Comparison of ENCODE assay signal across 8 cellular contexts in the genomic region with DNA sequence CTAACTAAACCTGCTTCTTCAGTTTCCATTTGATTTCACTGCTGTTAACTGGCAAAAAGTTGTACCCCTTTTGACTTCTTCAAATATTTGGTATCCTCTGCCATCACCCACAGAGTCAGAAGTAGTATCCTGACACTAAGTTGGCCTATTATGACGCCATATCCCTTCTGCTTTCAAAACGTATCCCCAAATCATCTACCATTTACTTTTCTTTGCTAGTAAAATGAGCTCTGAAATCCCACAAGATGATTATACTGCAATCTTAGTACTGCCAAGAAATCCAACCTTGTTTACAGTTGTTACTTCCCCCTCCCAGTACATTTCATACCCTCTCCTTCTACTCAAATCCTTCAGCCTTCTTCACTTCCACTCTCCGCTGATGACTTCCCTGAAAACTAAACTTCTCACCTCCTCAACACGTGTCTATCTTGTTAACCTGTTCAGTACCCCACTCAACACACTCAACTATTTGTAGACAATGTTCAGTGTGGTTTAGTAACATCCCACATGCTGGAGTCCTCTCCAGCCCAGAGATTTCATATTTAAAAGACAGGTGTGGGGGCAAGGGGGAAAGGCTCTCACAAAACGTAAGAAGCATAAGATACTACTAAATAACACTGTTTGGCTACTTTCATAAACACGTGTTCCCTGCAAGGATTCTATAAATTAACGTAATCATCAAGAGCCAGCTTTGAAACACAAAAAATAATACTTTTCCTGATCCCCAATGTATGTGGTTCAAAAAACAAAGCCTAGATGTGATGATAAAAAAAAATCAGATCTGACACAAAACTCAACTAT. TPM values are rescaled to one million over a fixed set of nuclear protein-coding genes. Genes with fewer than 3 reads are reported as not detected.
DNase-seq lines count a peak whose midpoint lies in the region; ATAC-seq and TF ChIP-seq lines count a peak whose summit lies in the region.

No MANE protein-coding gene starts in this region.

- H3K4me3 Mint-ChIP-seq in activated T-cell treated with anti-CD3 and anti-CD28 coated beads, Interleukin-2, amount 50 U/mL, for 72 hours, result peak overlapping the region; percentile 89 to 93
- peak overlapping the region; percentile 75 for H3K4me3 Mint-ChIP-seq in WTC11

- H3K36me3 ChIP-seq in iPS-15b (ENCODE audit: control insufficient read depth, insufficient read depth, low read length) (no peaks in the 10 kb centered on the region), smooth muscle cell (ENCODE audit: low read depth) (no peaks in the 10 kb centered on the region)

- ATAC-seq in activated T-cell treated with anti-CD3 and anti-CD28 coated beads, Interleukin-2, amount 50 U/mL, for 72 hours (replicated peaks in 1 of 2), result peak in 1 of 2 donors; percentile 0
- no peak for ATAC-seq in WTC11
- no peak for ATAC-seq in HG03175 (IDR thresholded peaks at IDR 0.05; ENCODE audit: unreplicated experiment)
- ATAC-seq in HG03108 (IDR thresholded peaks at IDR 0.05; ENCODE audit: unreplicated experiment), result no peak

- H3K9ac ChIP-seq in iPS-15b (ENCODE audit: low read depth, low read length) (peak overlapping the region; percentile 87), smooth muscle cell (ENCODE audit: low read depth) (peak overlapping the region; percentile 98)

- H3K4me1 ChIP-seq in iPS-15b (ENCODE audit: control insufficient read depth, insufficient read depth, low read length) (peaks cover 8% of the 10 kb centered on the region), smooth muscle cell (ENCODE audit: low read depth) (peaks cover 26% of the 10 kb centered on the region)

- peak overlapping the region; percentile 80 for H3K4me3 ChIP-seq in iPS-15b (ENCODE audit: low read depth, low read length)
- peak overlapping the region; percentile 90 for H3K4me3 ChIP-seq in smooth muscle cell

- H3K4me2 ChIP-seq in smooth muscle cell, result peak overlapping the region; percentile 96

- H3K79me2 ChIP-seq in smooth muscle cell (ENCODE audit: low read depth), result peaks cover 41% of the 10 kb centered on the region

- POLR2A ChIA-PET in WTC11 (lab: Charles Lee), result interaction anchor here (1.4 to 1.5 kb wide), 2 partner anchors 166 to 329 kb away, joined by 4 to 5 read pairs; a partner anchor contains a TSS

- H3K27ac Mint-ChIP-seq in activated T-cell treated with anti-CD3 and anti-CD28 coated beads, Interleukin-2, amount 50 U/mL, for 72 hours, result peak overlapping the region; percentile 93
- H3K27ac Mint-ChIP-seq in WTC11, result peak overlapping the region; percentile 12; the same call in 1 of the 2 replicates

- WGBS in smooth muscle cell (ENCODE audit: low lambda C conversion rate), result 8% methylated on average over 7 of the region's 7 CpGs

- peaks cover 40% of the 10 kb centered on the region for H3K4me1 Mint-ChIP-seq in activated T-cell treated with anti-CD3 and anti-CD28 coated beads, Interleukin-2, amount 50 U/mL, for 72 hours (ENCODE audit: low read depth)
- H3K4me1 Mint-ChIP-seq in WTC11, result peaks cover 39% of the 10 kb centered on the region

- peak overlapping the region; percentile 83 for H2AFZ ChIP-seq in smooth muscle cell (ENCODE audit: low read depth)

- peaks cover 11% of the 10 kb centered on the region for H4K20me1 ChIP-seq in smooth muscle cell (ENCODE audit: low read depth)

- peaks cover 4% of the 10 kb centered on the region for H3F3A ChIP-seq in smooth muscle cell (ENCODE audit: low read depth)

- TF ChIP-seq CTCF in WTC11 (IDR thresholded peaks at IDR 0.05) (no peak), smooth muscle cell (IDR thresholded peaks at IDR 0.05; ENCODE audit: borderline replicate concordance, insufficient read depth, poor library complexity, severe bottlenecking) (no peak)

- H3K9me3 ChIP-seq in iPS-15b (ENCODE audit: control insufficient read depth, insufficient read depth, low read length) (no peaks in the 10 kb centered on the region), smooth muscle cell (replicated peaks; ENCODE audit: low read depth) (no peaks in the 10 kb centered on the region)

- CTCF ChIA-PET in WTC11 (lab: Charles Lee), result interaction anchor here (1.5 kb wide), 1 partner anchor 167 kb away, joined by 5 read pairs; a partner anchor contains a TSS

- peaks cover 12 to 20% of the 10 kb centered on the region in 2 donors for H3K36me3 Mint-ChIP-seq in activated T-cell treated with anti-CD3 and anti-CD28 coated beads, Interleukin-2, amount 50 U/mL, for 72 hours (ENCODE audit: insufficient read depth in 2 of 2)
- peaks cover 26% of the 10 kb centered on the region for H3K36me3 Mint-ChIP-seq in WTC11

- no peak for DNase-seq in activated T-cell treated with anti-CD3 and anti-CD28 coated beads, Interleukin-2, amount 50 U/mL, for 72 hours
- no peak for DNase-seq in activated T-cell treated with anti-CD3 and anti-CD28 coated beads, Interleukin-2, amount 50 U/mL, for 1 hour
- DNase-seq in WTC11 (ENCODE audit: low spot score) (no peak), smooth muscle cell (lab: John Stamatoyannopoulos, UW; ENCODE audit: unreplicated experiment) (no peak)
- DNase-seq in activated CD4-positive, alpha-beta T cell treated with anti-CD3 and anti-CD28 coated beads for 1 hour, result no peak

- H3K9me3 Mint-ChIP-seq in activated T-cell treated with anti-CD3 and anti-CD28 coated beads, Interleukin-2, amount 50 U/mL, for 72 hours, result no peaks in the 10 kb centered on the region
- no peaks in the 10 kb centered on the region for H3K9me3 Mint-ChIP-seq in WTC11

- peak overlapping the region; percentile 97 for H3K27ac ChIP-seq in smooth muscle cell (ENCODE audit: low read depth)

- H3K27me3 Mint-ChIP-seq in activated T-cell treated with anti-CD3 and anti-CD28 coated beads, Interleukin-2, amount 50 U/mL, for 72 hours (ENCODE audit: low read depth), result no peaks in the 10 kb centered on the region
- H3K27me3 Mint-ChIP-seq in WTC11 (ENCODE audit: low read depth), result no peaks in the 10 kb centered on the region

- H3K27me3 ChIP-seq in iPS-15b (ENCODE audit: control insufficient read depth, insufficient read depth, low read length) (no peaks in the 10 kb centered on the region), smooth muscle cell (ENCODE audit: low read depth) (no peaks in the 10 kb centered on the region)

TF ChIP-seq in WTC11, 78 proteins besides CTCF, POLR2A, EP300 and RAD21:
- TF ChIP-seq, protein P1, sequence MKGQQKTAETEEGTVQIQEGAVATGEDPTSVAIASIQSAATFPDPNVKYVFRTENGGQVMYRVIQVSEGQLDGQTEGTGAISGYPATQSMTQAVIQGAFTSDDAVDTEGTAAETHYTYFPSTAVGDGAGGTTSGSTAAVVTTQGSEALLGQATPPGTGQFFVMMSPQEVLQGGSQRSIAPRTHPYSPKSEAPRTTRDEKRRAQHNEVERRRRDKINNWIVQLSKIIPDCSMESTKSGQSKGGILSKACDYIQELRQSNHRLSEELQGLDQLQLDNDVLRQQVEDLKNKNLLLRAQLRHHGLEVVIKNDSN (CRISPR knock-in tag; IDR thresholded peaks at IDR 0.05), result no peak
- TF ChIP-seq, protein P2, sequence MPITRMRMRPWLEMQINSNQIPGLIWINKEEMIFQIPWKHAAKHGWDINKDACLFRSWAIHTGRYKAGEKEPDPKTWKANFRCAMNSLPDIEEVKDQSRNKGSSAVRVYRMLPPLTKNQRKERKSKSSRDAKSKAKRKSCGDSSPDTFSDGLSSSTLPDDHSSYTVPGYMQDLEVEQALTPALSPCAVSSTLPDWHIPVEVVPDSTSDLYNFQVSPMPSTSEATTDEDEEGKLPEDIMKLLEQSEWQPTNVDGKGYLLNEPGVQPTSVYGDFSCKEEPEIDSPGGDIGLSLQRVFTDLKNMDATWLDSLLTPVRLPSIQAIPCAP (CRISPR knock-in tag; IDR thresholded peaks at IDR 0.05), result no peak
- TF ChIP-seq, protein P3, sequence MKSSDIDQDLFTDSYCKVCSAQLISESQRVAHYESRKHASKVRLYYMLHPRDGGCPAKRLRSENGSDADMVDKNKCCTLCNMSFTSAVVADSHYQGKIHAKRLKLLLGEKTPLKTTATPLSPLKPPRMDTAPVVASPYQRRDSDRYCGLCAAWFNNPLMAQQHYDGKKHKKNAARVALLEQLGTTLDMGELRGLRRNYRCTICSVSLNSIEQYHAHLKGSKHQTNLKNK (CRISPR knock-in tag; IDR thresholded peaks at IDR 0.05), result no peak
- TF ChIP-seq IRF2 (CRISPR knock-in tag; IDR thresholded peaks at IDR 0.05; ENCODE audit: borderline replicate concordance, low read depth), result no peak
- TF ChIP-seq, protein P4, sequence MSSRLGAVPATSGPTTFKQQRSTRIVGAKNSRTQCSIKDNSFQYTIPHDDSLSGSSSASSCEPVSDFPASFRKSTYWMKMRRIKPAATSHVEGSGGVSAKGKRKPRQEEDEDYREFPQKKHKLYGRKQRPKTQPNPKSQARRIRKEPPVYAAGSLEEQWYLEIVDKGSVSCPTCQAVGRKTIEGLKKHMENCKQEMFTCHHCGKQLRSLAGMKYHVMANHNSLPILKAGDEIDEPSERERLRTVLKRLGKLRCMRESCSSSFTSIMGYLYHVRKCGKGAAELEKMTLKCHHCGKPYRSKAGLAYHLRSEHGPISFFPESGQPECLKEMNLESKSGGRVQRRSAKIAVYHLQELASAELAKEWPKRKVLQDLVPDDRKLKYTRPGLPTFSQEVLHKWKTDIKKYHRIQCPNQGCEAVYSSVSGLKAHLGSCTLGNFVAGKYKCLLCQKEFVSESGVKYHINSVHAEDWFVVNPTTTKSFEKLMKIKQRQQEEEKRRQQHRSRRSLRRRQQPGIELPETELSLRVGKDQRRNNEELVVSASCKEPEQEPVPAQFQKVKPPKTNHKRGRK (CRISPR knock-in tag; IDR thresholded peaks at IDR 0.05; ENCODE audit: borderline replicate concordance), result no peak

RNA-seq across cellular contexts. Expression of a gene that starts 1.3 kb away (rescaled TPM):
- total RNA-seq in activated T-cell treated with anti-CD3 and anti-CD28 coated beads, Interleukin-2, amount 50 U/mL, for 72 hours, result 10 to 100 TPM; 19.8 to 20.8 TPM
- total RNA-seq in WTC11 (2021), result 36.9 to 40.6 TPM (median 40.0 TPM) in 3 replicates
- total RNA-seq in smooth muscle cell, result 13.9 and 21.9 TPM in 2 replicates
- 8.3 and 9.4 TPM in 2 replicates for polyA plus RNA-seq in smooth muscle cell
